In genomic region chr9:19457694-19458009, GRCh38 we compare ENCODE assay signal across 1 cellular context.
TF ChIP-seq lines count a peak whose summit lies in the region.

No MANE protein-coding gene starts in this region.

TF ChIP-seq in K562, 482 proteins besides CTCF, POLR2A, EP300 and RAD21 (continued from another document):
- TF ChIP-seq ATF6 (CRISPR knock-in tag; IDR thresholded peaks at IDR 0.05) (no peak), SOX6 (IDR thresholded peaks at IDR 0.05) (0 out of 2 replicates have a peak, but pooled peaks have one; percentile 3), HMG20B (CRISPR knock-in tag; IDR thresholded peaks at IDR 0.05) (no peak), ZBTB8A (IDR thresholded peaks at IDR 0.05; ENCODE audit: partially characterized antibody) (no peak), ZKSCAN3 (CRISPR knock-in tag; IDR thresholded peaks at IDR 0.05) (no peak)
